In the genomic region with DNA sequence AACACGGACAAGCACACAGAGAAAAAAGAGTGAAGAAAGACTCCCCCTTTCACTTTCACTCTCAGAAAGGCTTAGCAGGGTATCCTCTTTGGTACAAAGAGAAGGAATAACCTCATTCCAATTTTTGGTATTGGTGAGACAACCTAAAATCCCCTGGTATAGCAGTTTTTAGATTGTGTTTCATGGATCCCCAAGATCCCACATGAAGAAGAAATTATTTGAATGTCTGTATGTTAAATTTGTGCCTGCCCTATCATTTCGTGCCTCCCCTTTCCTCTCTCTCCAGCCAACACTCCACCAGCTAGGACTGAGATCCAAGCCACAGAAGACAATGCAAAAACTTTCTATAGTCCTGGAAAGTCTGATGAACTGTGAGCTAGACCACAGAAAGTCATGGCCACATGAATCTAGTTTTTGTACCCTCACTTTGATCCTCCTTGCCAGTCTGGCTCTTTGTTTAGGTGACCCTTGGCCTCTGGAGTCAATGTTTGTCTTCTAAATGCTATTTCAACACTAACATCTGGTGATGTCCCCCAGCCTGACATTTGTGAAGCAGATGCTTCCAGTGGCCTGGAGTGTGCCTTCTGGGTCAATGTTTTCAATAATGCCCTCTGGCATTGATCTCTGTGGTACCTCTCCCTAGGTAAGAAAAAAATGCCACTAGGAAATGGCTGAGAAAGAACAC, we compare ENCODE assay signal across 20 cellular contexts.
"Had no signal": no experiment of that assay in that cellular context is flagged by ENCODE, and none has a peak within 500 bp of the region (broad histone marks: within the 10 kb centered on the region; RNA-seq: fewer than 3 reads in every experiment).

No MANE protein-coding gene starts in this region.

- H3K27ac ChIP-seq: epithelial cell of prostate, testis had no signal

- H3K9me3 Mint-ChIP-seq: activated T-cell treated with anti-CD3 and anti-CD28 coated beads, Interleukin-2, amount 50 U/mL, for 24 hours; central memory CD8-positive, alpha-beta T cell; dendritic cell treated with granulocyte-macrophage colony-stimulating factor and Interleukin-4, amounts not matched to agents 40 ng/mL and 50 ng/mL, for 4 days; stimulated activated naive CD8-positive, alpha-beta T cell treated with anti-CD3 and anti-CD28 coated beads, Interleukin-15, Interleukin-2, amounts not matched to agents 100 ng/mL and 50 ng/mL, for 24 hours had no signal

- H3K9me3 ChIP-seq: testis had no signal

- H3K4me3 ChIP-seq: testis had no signal

- H3K27ac Mint-ChIP-seq: activated CD8-positive, alpha-beta memory T cell treated with anti-CD3 and anti-CD28 coated beads, Interleukin-2, amount 10 ng/mL, durations not matched to agents 7 days and 5 days; activated naive CD4-positive, alpha-beta T cell treated with anti-CD3 and anti-CD28 coated beads, Interleukin-2, amount 50 U/mL, for 72 hours; activated T-cell treated with anti-CD3 and anti-CD28 coated beads, Interleukin-2, amount 50 U/mL, for 24 hours; brain; dendritic cell treated with granulocyte-macrophage colony-stimulating factor and Interleukin-4, amounts not matched to agents 40 ng/mL and 50 ng/mL, for 4 days; effector memory CD8-positive, alpha-beta T cell; stimulated activated naive CD8-positive, alpha-beta T cell treated with anti-CD3 and anti-CD28 coated beads, Interleukin-15, Interleukin-2, amounts not matched to agents 100 ng/mL and 50 ng/mL, for 24 hours had no signal

- ATAC-seq: activated CD8-positive, alpha-beta memory T cell treated with anti-CD3 and anti-CD28 coated beads, Interleukin-2, amount 10 ng/mL, durations not matched to agents 7 days and 5 days; activated naive CD4-positive, alpha-beta T cell treated with anti-CD3 and anti-CD28 coated beads, Interleukin-2, amount 50 U/mL, for 72 hours; effector memory CD8-positive, alpha-beta T cell had no signal

- H3K4me3 Mint-ChIP-seq: activated CD8-positive, alpha-beta memory T cell treated with anti-CD3 and anti-CD28 coated beads, Interleukin-2, amount 10 ng/mL, durations not matched to agents 7 days and 5 days; activated T-cell treated with anti-CD3 and anti-CD28 coated beads, Interleukin-2, amount 50 U/mL, for 24 hours; brain; central memory CD8-positive, alpha-beta T cell; dendritic cell treated with granulocyte-macrophage colony-stimulating factor and Interleukin-4, amounts not matched to agents 40 ng/mL and 50 ng/mL, for 4 days; effector memory CD8-positive, alpha-beta T cell; nephron; stimulated activated naive CD8-positive, alpha-beta T cell treated with anti-CD3 and anti-CD28 coated beads, Interleukin-15, Interleukin-2, amounts not matched to agents 100 ng/mL and 50 ng/mL, for 24 hours had no signal

- H3K4me1 Mint-ChIP-seq: activated CD8-positive, alpha-beta memory T cell treated with anti-CD3 and anti-CD28 coated beads, Interleukin-2, amount 10 ng/mL, durations not matched to agents 7 days and 5 days; brain; central memory CD8-positive, alpha-beta T cell had no signal

- H3K27me3 Mint-ChIP-seq: dendritic cell treated with granulocyte-macrophage colony-stimulating factor and Interleukin-4, amounts not matched to agents 40 ng/mL and 50 ng/mL, for 4 days had no signal

- DNase-seq: activated CD4-positive, alpha-beta T cell treated with anti-CD3 and anti-CD28 coated beads for 1 hour; activated CD4-positive, alpha-beta T cell treated with anti-CD3 and anti-CD28 coated beads, Interleukin-2, amount 50 U/mL, for 48 hours; activated CD8-positive, alpha-beta memory T cell treated with anti-CD3 and anti-CD28 coated beads, Interleukin-2, amount 10 ng/mL, durations not matched to agents 7 days and 5 days; activated effector memory CD4-positive, alpha-beta T cell treated with Interleukin-2 at 50 U/mL for 16 hours; activated T-cell treated with anti-CD3 and anti-CD28 coated beads, Interleukin-2, amount 50 U/mL, for 24 hours; amygdala; effector memory CD8-positive, alpha-beta T cell; mammary epithelial cell; occipital lobe; stimulated activated CD4-positive, alpha-beta T cell treated with anti-CD3 and anti-CD28 coated beads, Interleukin-4, amount 100 ng/mL, for 1 hour; stimulated activated CD8-positive, alpha-beta memory T cell treated with anti-CD3 and anti-CD28 coated beads, Interleukin-4, amount 100 ng/mL, for 48 hours; T-helper 9 cell; testis had no signal

- H3K36me3 Mint-ChIP-seq: activated CD8-positive, alpha-beta memory T cell treated with anti-CD3 and anti-CD28 coated beads, Interleukin-2, amount 10 ng/mL, durations not matched to agents 7 days and 5 days; activated naive CD4-positive, alpha-beta T cell treated with anti-CD3 and anti-CD28 coated beads, Interleukin-2, amount 50 U/mL, for 72 hours; brain had no signal

- H3K4me1 ChIP-seq: testis had no signal

- H3K27me3 ChIP-seq: testis had no signal
